ENCODE assay signal across 17 cellular contexts in the genomic region with DNA sequence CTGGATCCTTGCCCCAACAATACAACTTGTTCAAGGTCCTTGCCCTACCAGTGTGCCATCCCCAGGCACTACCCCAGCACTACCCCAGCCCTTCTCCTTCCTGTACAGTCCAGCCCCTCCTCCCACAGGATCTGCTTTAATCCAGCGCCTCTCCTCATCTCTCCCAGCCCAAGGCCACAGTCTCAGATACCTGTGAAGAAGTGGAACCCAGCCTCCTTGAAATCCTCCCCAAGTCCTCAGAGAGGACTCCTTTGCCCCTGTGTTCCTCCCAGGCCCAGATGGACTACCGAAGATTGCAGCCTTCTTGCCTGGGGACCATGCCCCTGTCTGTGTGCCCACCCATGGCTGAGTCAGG. TPM values are rescaled to one million over a fixed set of nuclear protein-coding genes. Genes with fewer than 3 reads are reported as not detected.
"Had no signal": no experiment of that assay in that cellular context is flagged by ENCODE, and none has a peak within 500 bp of the region (broad histone marks: within the 10 kb centered on the region; RNA-seq: fewer than 3 reads in every experiment).

No MANE protein-coding gene starts in this region.

- H3K27me3 Mint-ChIP-seq: activated naive CD8-positive, alpha-beta T cell treated with anti-CD3 and anti-CD28 coated beads, Interleukin-2, amount 10 ng/mL, durations not matched to agents 7 days and 5 days had no signal

- H3K9me3 Mint-ChIP-seq: activated naive CD8-positive, alpha-beta T cell treated with anti-CD3 and anti-CD28 coated beads, Interleukin-2, amount 10 ng/mL, durations not matched to agents 7 days and 5 days; activated T-cell treated with anti-CD3 and anti-CD28 coated beads, Interleukin-2, amount 50 U/mL, for 72 hours; T-helper 1 cell treated with Interleukin-12 subunit alpha and Interleukin-12 subunit beta and Interleukin-4 antibody, amounts not matched to agents 30 μg/mL and 1 μg/mL, for 36 hours had no signal

- DNase-seq: activated CD4-positive, alpha-beta T cell treated with anti-CD3 and anti-CD28 coated beads, Interleukin-2, amount 50 U/mL, for 4 hours; activated naive CD8-positive, alpha-beta T cell treated with anti-CD3 and anti-CD28 coated beads, Interleukin-2, amount 10 ng/mL, durations not matched to agents 7 days and 5 days; activated T-cell treated with anti-CD3 and anti-CD28 coated beads, Interleukin-2, amount 50 U/mL, for 72 hours; anterior cingulate cortex; dorsolateral prefrontal cortex; esophagus squamous epithelium; foreskin fibroblast; glutamatergic neuron; posterior cingulate gyrus; upper lobe of left lung had no signal

- H3K4me3 Mint-ChIP-seq: activated naive CD8-positive, alpha-beta T cell treated with anti-CD3 and anti-CD28 coated beads, Interleukin-2, amount 10 ng/mL, durations not matched to agents 7 days and 5 days; activated T-cell treated with anti-CD3 and anti-CD28 coated beads, Interleukin-2, amount 50 U/mL, for 72 hours; T-helper 1 cell treated with Interleukin-12 subunit alpha and Interleukin-12 subunit beta and Interleukin-4 antibody, amounts not matched to agents 30 μg/mL and 1 μg/mL, for 36 hours had no signal

- H3K27ac ChIP-seq: esophagus squamous epithelium, right atrium auricular region, skin epidermis, upper lobe of left lung had no signal

- ATAC-seq: activated CD4-positive, CD25-positive, alpha-beta regulatory T cell treated with anti-CD3 and anti-CD28 coated beads, Interleukin-2, amount 50 U/mL, for 24 hours; activated T-cell treated with anti-CD3 and anti-CD28 coated beads, Interleukin-2, amount 50 U/mL, for 72 hours; left colon; SK-N-SH treated with all-trans-retinoic acid at 6 μM for 48 hours had no signal

- H3K27ac Mint-ChIP-seq: activated T-cell treated with anti-CD3 and anti-CD28 coated beads, Interleukin-2, amount 50 U/mL, for 72 hours had no signal

RNA-seq across cellular contexts. Expression of a gene that starts 14.7 kb away (rescaled TPM):
- total RNA-seq: activated naive CD8-positive, alpha-beta T cell treated with anti-CD3 and anti-CD28 coated beads, Interleukin-2, amount 10 ng/mL, durations not matched to agents 7 days and 5 days; activated T-cell treated with anti-CD3 and anti-CD28 coated beads, Interleukin-2, amount 50 U/mL, for 72 hours; cerebellum; esophagus squamous epithelium had no signal
